Comparison of ENCODE assay signal across 9 cellular contexts in the genomic region with DNA sequence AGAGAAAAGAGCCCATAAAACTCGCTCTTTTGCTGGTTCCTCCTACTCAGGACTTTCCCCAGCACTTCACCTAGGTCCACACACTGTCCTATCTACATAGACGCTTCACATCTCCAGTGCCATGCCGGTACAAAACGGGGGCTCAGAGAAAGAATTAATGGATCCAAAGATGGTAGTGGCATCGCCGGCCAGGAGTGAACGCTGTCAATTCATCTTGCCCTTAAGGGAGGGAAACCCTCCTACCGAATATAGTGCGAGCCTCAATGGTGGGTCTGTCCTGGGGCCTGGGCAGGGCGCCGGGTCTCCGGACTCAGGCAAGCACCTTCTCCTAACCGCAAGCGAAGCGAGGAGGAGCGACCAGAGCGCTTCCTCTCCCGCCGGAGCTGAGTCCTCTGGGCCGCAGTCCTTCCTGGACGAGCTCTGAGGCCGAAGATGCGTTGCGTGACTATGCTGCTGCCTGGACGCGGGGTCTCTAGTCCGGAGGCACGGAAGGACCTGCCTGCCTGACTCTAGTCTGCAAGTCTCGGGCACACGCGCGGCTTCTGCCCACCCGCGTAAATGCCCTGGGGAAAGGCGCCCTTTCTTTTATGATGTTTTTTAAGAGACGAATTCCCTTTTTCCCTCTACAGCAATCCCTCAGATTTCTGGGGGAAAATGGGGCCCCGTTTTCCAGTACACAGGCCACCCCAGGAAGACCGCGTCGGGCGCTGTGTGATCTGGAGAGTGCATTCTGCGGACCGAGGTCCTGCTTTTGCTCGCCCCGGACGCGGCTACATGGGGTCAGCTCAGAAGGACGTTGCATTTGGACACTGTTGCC.
DNase-seq lines count a peak whose midpoint lies in the region; TF ChIP-seq lines count a peak whose summit lies in the region.
"Had no signal": no experiment of that assay in that cellular context is flagged by ENCODE, and none has a peak within 500 bp of the region (broad histone marks: within the 10 kb centered on the region; RNA-seq: fewer than 3 reads in every experiment).

No MANE protein-coding gene starts in this region.

- H3K4me3 ChIP-seq in choroid plexus epithelial cell (ENCODE audit: low read depth, low read length): peak overlapping the region; percentile 41
- peak overlapping the region; percentile 25 for H3K4me3 ChIP-seq in mesendoderm (ENCODE audit: low read length)
- peak overlapping the region; percentile 9 to 23 for H3K4me3 ChIP-seq in testis

- H3K36me3 ChIP-seq in mesendoderm (ENCODE audit: control insufficient read depth, insufficient read depth, low read length) (no peaks in the 10 kb centered on the region), testis (ENCODE audit: low read depth, missing control alignments) (no peaks in the 10 kb centered on the region)

- H2BK5ac ChIP-seq in mesendoderm (ENCODE audit: low read length): no peak overlapping the region

- H3K27me3 ChIP-seq in mesendoderm (ENCODE audit: insufficient read depth, low read length, poor library complexity) (peaks cover 16% of the 10 kb centered on the region), testis (no peaks in the 10 kb centered on the region)

- no peak for TF ChIP-seq POLR2A in testis (IDR thresholded peaks at IDR 0.05)

- no peaks in the 10 kb centered on the region for H3K79me2 ChIP-seq in mesendoderm (ENCODE audit: control insufficient read depth, insufficient read depth, low read length)

- no CpG with 5 or more reads among the region's 48 CpGs for WGBS in mesendoderm (ENCODE audit: extremely low coverage, insufficient coverage, low lambda C conversion rate)
- 18% methylated on average over 44 to 48 of the region's 48 CpGs for WGBS in testis, 2 donors

- H3K9me3 ChIP-seq in testis: no peaks in the 10 kb centered on the region

- H3K18ac ChIP-seq in mesendoderm (ENCODE audit: low read length): peak overlapping the region; percentile 71

- intact Hi-C loops in testis (cut with DNase I; ENCODE audit: low total_unique reads): no loop called here

- H2BK120ac ChIP-seq in mesendoderm (ENCODE audit: low read depth, low read length): no peak overlapping the region

- peak overlapping the region; percentile 54 for H3K23ac ChIP-seq in mesendoderm (ENCODE audit: low read length)

- no peak for TF ChIP-seq CTCF in choroid plexus epithelial cell (conservative IDR thresholded peaks at IDR 0.05; ENCODE audit: low read depth, low read length)
- TF ChIP-seq CTCF in testis (IDR thresholded peaks at IDR 0.05): no peak

- peak overlapping the region; percentile 43 for H3K4me2 ChIP-seq in mesendoderm (ENCODE audit: low read length)

- H2AK5ac ChIP-seq in mesendoderm (ENCODE audit: low read length): no peak overlapping the region

- peak overlapping the region; percentile 86 for H3K56ac ChIP-seq in mesendoderm (ENCODE audit: low read length)

- no peaks in the 10 kb centered on the region for H3K79me1 ChIP-seq in mesendoderm (ENCODE audit: low read length)

- H2BK15ac ChIP-seq in mesendoderm (replicated peaks; ENCODE audit: low read depth): no peak overlapping the region

- H3K4me1 ChIP-seq in mesendoderm (ENCODE audit: control insufficient read depth, low read depth, low read length): peaks cover 8% of the 10 kb centered on the region
- no peaks in the 10 kb centered on the region for H3K4me1 ChIP-seq in testis

- H3K4ac ChIP-seq in mesendoderm (ENCODE audit: low read depth, low read length): no peak overlapping the region

- H4K5ac ChIP-seq in mesendoderm (ENCODE audit: low read length): no peak overlapping the region

- no peak overlapping the region for H3K27ac ChIP-seq in mesendoderm (ENCODE audit: low read depth, low read length)
- H3K27ac ChIP-seq in testis: no peak overlapping the region

- peak; percentile 62 for DNase-seq in activated CD8-positive, alpha-beta memory T cell treated with anti-CD3 and anti-CD28 coated beads, Interleukin-2, amount 50 U/mL, for 48 hours
- no peak for DNase-seq in activated CD8-positive, alpha-beta memory T cell treated with anti-CD3 and anti-CD28 coated beads, Interleukin-2, amount 50 U/mL, for 4 hours
- DNase-seq in choroid plexus epithelial cell (ENCODE audit: low read depth) (peak; percentile 20), mesendoderm (peak; percentile 55), testis (peak; percentile 26), HCEC 1CT (no peak), DMS153 (lab: John Stamatoyannopoulos, UW) (no peak), HuH-7.5 (ENCODE audit: low spot score) (no peak)
- DNase-seq: amniotic stem cell had no signal

- peak overlapping the region; percentile 63 for H3K9ac ChIP-seq in mesendoderm (ENCODE audit: low read length)

- H4K8ac ChIP-seq in mesendoderm (ENCODE audit: low read depth, low read length): peak overlapping the region; percentile 58

Comparison
In these comparisons a context has a peak if more than half of its experiments do, and no peak if none do; other contexts are left out.
1. DNase-seq: peak in activated CD8-positive, alpha-beta memory T cell treated with anti-CD3 and anti-CD28 coated beads, Interleukin-2, amount 50 U/mL, for 48 hours (single experiment), choroid plexus epithelial cell (single experiment), mesendoderm (single experiment) and testis (single experiment); none in activated CD8-positive, alpha-beta memory T cell treated with anti-CD3 and anti-CD28 coated beads, Interleukin-2, amount 50 U/mL, for 4 hours (single experiment), HCEC 1CT (single experiment), DMS153 (single experiment) and HuH-7.5 (single experiment).
2. Peak in every context shown above with its lines, with median percentiles within 50 percentile points of each other: H3K4me3 ChIP-seq.